Comparison of ENCODE assay signal across 17 cellular contexts in the genomic region with DNA sequence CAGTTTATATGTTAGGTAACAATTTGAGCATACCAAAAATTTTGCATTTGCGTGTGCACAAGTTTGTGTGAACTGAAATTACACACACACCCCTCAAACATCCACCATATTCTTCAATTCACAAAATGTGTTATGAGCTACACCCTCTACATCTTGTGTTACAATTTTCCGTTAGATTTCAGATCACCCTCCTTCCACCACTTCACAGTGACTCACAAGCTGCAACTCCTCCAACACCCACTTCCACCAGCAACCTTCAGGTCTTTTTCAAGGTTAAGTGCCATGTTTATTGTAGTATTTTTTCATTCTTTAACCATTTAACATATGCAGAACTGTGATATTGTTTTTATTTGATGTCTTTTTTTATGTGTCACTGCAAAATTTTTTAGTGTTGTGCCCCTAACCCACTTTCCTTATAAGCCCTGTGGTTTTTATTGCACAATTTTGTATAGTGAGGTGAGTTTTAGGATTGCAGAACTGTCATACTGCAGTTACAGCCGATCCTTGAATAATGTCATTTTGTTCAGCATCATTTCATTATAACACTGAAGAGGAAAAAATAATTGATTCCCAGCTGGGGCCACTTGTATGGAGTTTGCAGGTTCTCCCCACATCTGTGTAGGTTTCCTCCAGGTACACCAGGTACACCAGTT.
DNase-seq lines count a peak whose midpoint lies in the region; ATAC-seq and TF ChIP-seq lines count a peak whose summit lies in the region.
"Had no signal": no experiment of that assay in that cellular context is flagged by ENCODE, and none has a peak within 500 bp of the region (broad histone marks: within the 10 kb centered on the region; RNA-seq: fewer than 3 reads in every experiment).

No MANE protein-coding gene starts in this region.

- H3K27me3 ChIP-seq in testis, result no peaks in the 10 kb centered on the region
- H3K27me3 ChIP-seq: colonic mucosa, esophagus squamous epithelium had no signal

- no peaks in the 10 kb centered on the region for H3K4me1 ChIP-seq in testis
- H3K4me1 ChIP-seq: Caco-2, colonic mucosa, esophagus squamous epithelium had no signal

- no peak for TF ChIP-seq CTCF in testis (IDR thresholded peaks at IDR 0.05)

- intact Hi-C loops in activated CD4-positive, alpha-beta T cell treated with anti-CD3 and anti-CD28 coated beads for 36 hours (cut with DNase I, micrococcal nuclease), result loop anchor here (5.0 kb wide), 2 partner anchors 199 to 431 kb away; no protein-coding TSS in a partner anchor
- intact Hi-C loops in activated T-helper 1 cell treated with anti-CD3 and anti-CD28 coated beads, Interleukin-12 subunit alpha, Interleukin-12 subunit beta, Interleukin-2, Interleukin-4 antibody, amounts not matched to agents 30 ng/mL and 10 ng/mL and 1 ng/mL, durations not matched to agents 14 hours and 24 hours and 36 hours (cut with micrococcal nuclease), result loop anchor here (1.0 kb wide), 2 partner anchors 10 to 12 kb away; no protein-coding TSS in a partner anchor
- intact Hi-C loops in testis (cut with DNase I; ENCODE audit: low total_unique reads), result no loop called here

- TF ChIP-seq POLR2A in testis (IDR thresholded peaks at IDR 0.05), result no peak

- no peak overlapping the region for H3K27ac ChIP-seq in testis
- H3K27ac ChIP-seq: colonic mucosa, esophagus squamous epithelium, SK-N-MC, skin epidermis, thoracic aorta had no signal

- no peaks in the 10 kb centered on the region for H3K9me3 Mint-ChIP-seq in activated CD4-positive, alpha-beta T cell treated with anti-CD3 and anti-CD28 coated beads for 36 hours (ENCODE audit: low read depth)
- no peaks in the 10 kb centered on the region for H3K9me3 Mint-ChIP-seq in activated CD4-positive, alpha-beta T cell treated with anti-CD3 and anti-CD28 coated beads, Interleukin-2, amount 10 ng/mL, durations not matched to agents 7 days and 5 days
- H3K9me3 Mint-ChIP-seq in activated T-helper 1 cell treated with anti-CD3 and anti-CD28 coated beads, Interleukin-12 subunit alpha, Interleukin-12 subunit beta, Interleukin-2, Interleukin-4 antibody, amounts not matched to agents 30 ng/mL and 10 ng/mL and 1 ng/mL, durations not matched to agents 14 hours and 24 hours and 36 hours, result no peaks in the 10 kb centered on the region

- H3K36me3 Mint-ChIP-seq in activated CD4-positive, alpha-beta T cell treated with anti-CD3 and anti-CD28 coated beads for 36 hours (ENCODE audit: low read depth), result peaks cover 2% of the 10 kb centered on the region
- H3K36me3 Mint-ChIP-seq in activated CD4-positive, alpha-beta T cell treated with anti-CD3 and anti-CD28 coated beads, Interleukin-2, amount 10 ng/mL, durations not matched to agents 7 days and 5 days (ENCODE audit: low read depth), result peaks cover 27% of the 10 kb centered on the region
- H3K36me3 Mint-ChIP-seq in activated T-helper 1 cell treated with anti-CD3 and anti-CD28 coated beads, Interleukin-12 subunit alpha, Interleukin-12 subunit beta, Interleukin-2, Interleukin-4 antibody, amounts not matched to agents 30 ng/mL and 10 ng/mL and 1 ng/mL, durations not matched to agents 14 hours and 24 hours and 36 hours (ENCODE audit: low read depth), result peaks cover 9% of the 10 kb centered on the region

- H3K4me1 Mint-ChIP-seq in activated CD4-positive, alpha-beta T cell treated with anti-CD3 and anti-CD28 coated beads for 36 hours, result peaks cover 73% of the 10 kb centered on the region
- H3K4me1 Mint-ChIP-seq in activated CD4-positive, alpha-beta T cell treated with anti-CD3 and anti-CD28 coated beads, Interleukin-2, amount 10 ng/mL, durations not matched to agents 7 days and 5 days, result peaks cover 60% of the 10 kb centered on the region
- peaks cover 63% of the 10 kb centered on the region for H3K4me1 Mint-ChIP-seq in activated T-helper 1 cell treated with anti-CD3 and anti-CD28 coated beads, Interleukin-12 subunit alpha, Interleukin-12 subunit beta, Interleukin-2, Interleukin-4 antibody, amounts not matched to agents 30 ng/mL and 10 ng/mL and 1 ng/mL, durations not matched to agents 14 hours and 24 hours and 36 hours (ENCODE audit: low read depth)

- H3K4me3 ChIP-seq in testis, result no peak overlapping the region
- H3K4me3 ChIP-seq: colonic mucosa, esophagus squamous epithelium, SK-N-MC, skin epidermis, thoracic aorta had no signal

- no peak overlapping the region for H3K27ac Mint-ChIP-seq in activated CD4-positive, alpha-beta T cell treated with anti-CD3 and anti-CD28 coated beads for 36 hours
- H3K27ac Mint-ChIP-seq in activated CD4-positive, alpha-beta T cell treated with anti-CD3 and anti-CD28 coated beads, Interleukin-2, amount 10 ng/mL, durations not matched to agents 7 days and 5 days, result no peak overlapping the region
- H3K27ac Mint-ChIP-seq in activated T-helper 1 cell treated with anti-CD3 and anti-CD28 coated beads, Interleukin-12 subunit alpha, Interleukin-12 subunit beta, Interleukin-2, Interleukin-4 antibody, amounts not matched to agents 30 ng/mL and 10 ng/mL and 1 ng/mL, durations not matched to agents 14 hours and 24 hours and 36 hours, result peak overlapping the region; percentile 45

- CTCF ChIA-PET in activated CD4-positive, alpha-beta T cell treated with anti-CD3 and anti-CD28 coated beads for 36 hours (lab: Charles Lee), result interaction anchor here (0.7 to 1.5 kb wide), 3 partner anchors 17 to 406 kb away, joined by 3 to 4 read pairs (median 4); no protein-coding TSS in a partner anchor
- CTCF ChIA-PET in activated CD4-positive, alpha-beta T cell treated with anti-CD3 and anti-CD28 coated beads, Interleukin-2, amount 10 ng/mL, durations not matched to agents 7 days and 5 days (lab: Charles Lee), result interaction anchor here (1.1 to 1.2 kb wide), 2 partner anchors 23 to 150 kb away, joined by 3 read pairs; no protein-coding TSS in a partner anchor

- DNase-seq in activated CD4-positive, alpha-beta T cell treated with anti-CD3 and anti-CD28 coated beads for 36 hours, result peak; percentile 30
- DNase-seq in activated CD4-positive, alpha-beta T cell treated with anti-CD3 and anti-CD28 coated beads, Interleukin-2, amount 10 ng/mL, durations not matched to agents 7 days and 5 days, result no peak
- DNase-seq in HUDEP-2 (lab: John Stamatoyannopoulos, UW; ENCODE audit: unreplicated experiment in 76 of 76) (peak in 47 of 76 experiments; percentile 0 to 84 (median 34)), iris pigment epithelial cell (ENCODE audit: low read depth) (peak; percentile 29), testis (no peak), T-helper 1 cell (no peak), NCI-H510A treated with DMSO at 0.1 percent for 48 hours (lab: John Stamatoyannopoulos, UW) (no peak)
- DNase-seq in activated T-helper 1 cell treated with anti-CD3 and anti-CD28 coated beads, Interleukin-12 subunit alpha, Interleukin-12 subunit beta, Interleukin-2, Interleukin-4 antibody, amounts not matched to agents 30 ng/mL and 10 ng/mL and 1 ng/mL, durations not matched to agents 14 hours and 24 hours and 36 hours (ENCODE audit: low spot score), result no peak
- DNase-seq: activated CD4-positive, CD25-positive, alpha-beta regulatory T cell treated with anti-CD3 and anti-CD28 coated beads, Interleukin-2, amount 50 U/mL, for 72 hours; Caco-2; colonic mucosa; esophagus squamous epithelium; GDM1; NCI-H2081 had no signal

- no peaks in the 10 kb centered on the region for H3K9me3 ChIP-seq in testis
- H3K9me3 ChIP-seq: Caco-2, colonic mucosa, esophagus squamous epithelium, thoracic aorta had no signal

- no peaks in the 10 kb centered on the region for H3K27me3 Mint-ChIP-seq in activated CD4-positive, alpha-beta T cell treated with anti-CD3 and anti-CD28 coated beads for 36 hours
- H3K27me3 Mint-ChIP-seq in activated CD4-positive, alpha-beta T cell treated with anti-CD3 and anti-CD28 coated beads, Interleukin-2, amount 10 ng/mL, durations not matched to agents 7 days and 5 days, result no peaks in the 10 kb centered on the region
- no peaks in the 10 kb centered on the region for H3K27me3 Mint-ChIP-seq in activated T-helper 1 cell treated with anti-CD3 and anti-CD28 coated beads, Interleukin-12 subunit alpha, Interleukin-12 subunit beta, Interleukin-2, Interleukin-4 antibody, amounts not matched to agents 30 ng/mL and 10 ng/mL and 1 ng/mL, durations not matched to agents 14 hours and 24 hours and 36 hours (ENCODE audit: insufficient read depth)

- POLR2A ChIA-PET in activated CD4-positive, alpha-beta T cell treated with anti-CD3 and anti-CD28 coated beads for 36 hours (lab: Charles Lee), result no interaction called here
- POLR2A ChIA-PET in activated CD4-positive, alpha-beta T cell treated with anti-CD3 and anti-CD28 coated beads, Interleukin-2, amount 10 ng/mL, durations not matched to agents 7 days and 5 days (lab: Charles Lee), result no interaction called here

- no peak overlapping the region for H3K4me3 Mint-ChIP-seq in activated CD4-positive, alpha-beta T cell treated with anti-CD3 and anti-CD28 coated beads for 36 hours
- no peak overlapping the region for H3K4me3 Mint-ChIP-seq in activated CD4-positive, alpha-beta T cell treated with anti-CD3 and anti-CD28 coated beads, Interleukin-2, amount 10 ng/mL, durations not matched to agents 7 days and 5 days
- no peak overlapping the region for H3K4me3 Mint-ChIP-seq in activated T-helper 1 cell treated with anti-CD3 and anti-CD28 coated beads, Interleukin-12 subunit alpha, Interleukin-12 subunit beta, Interleukin-2, Interleukin-4 antibody, amounts not matched to agents 30 ng/mL and 10 ng/mL and 1 ng/mL, durations not matched to agents 14 hours and 24 hours and 36 hours

- ATAC-seq in activated CD4-positive, alpha-beta T cell treated with anti-CD3 and anti-CD28 coated beads for 36 hours, result peak; percentile 84

- 63 to 71% methylated on average over 3 of the region's 3 CpGs for WGBS in testis, 2 donors

- no peaks in the 10 kb centered on the region for H3K36me3 ChIP-seq in testis (ENCODE audit: low read depth, missing control alignments)
- H3K36me3 ChIP-seq: colonic mucosa, esophagus squamous epithelium, thoracic aorta had no signal

Comparison
In these comparisons a context has a peak if more than half of its experiments do, and no peak if none do; other contexts are left out.
1. DNase-seq: peak in activated CD4-positive, alpha-beta T cell treated with anti-CD3 and anti-CD28 coated beads for 36 hours (single experiment), HUDEP-2 (47 of 76) and iris pigment epithelial cell (single experiment); none in activated CD4-positive, alpha-beta T cell treated with anti-CD3 and anti-CD28 coated beads, Interleukin-2, amount 10 ng/mL, durations not matched to agents 7 days and 5 days (single experiment), activated T-helper 1 cell treated with anti-CD3 and anti-CD28 coated beads, Interleukin-12 subunit alpha, Interleukin-12 subunit beta, Interleukin-2, Interleukin-4 antibody, amounts not matched to agents 30 ng/mL and 10 ng/mL and 1 ng/mL, durations not matched to agents 14 hours and 24 hours and 36 hours (single experiment), testis (single experiment), T-helper 1 cell (0 of 5) and NCI-H510A treated with DMSO at 0.1 percent for 48 hours (single experiment).